1 cellular context compared by ENCODE assay signal in the genomic region with DNA sequence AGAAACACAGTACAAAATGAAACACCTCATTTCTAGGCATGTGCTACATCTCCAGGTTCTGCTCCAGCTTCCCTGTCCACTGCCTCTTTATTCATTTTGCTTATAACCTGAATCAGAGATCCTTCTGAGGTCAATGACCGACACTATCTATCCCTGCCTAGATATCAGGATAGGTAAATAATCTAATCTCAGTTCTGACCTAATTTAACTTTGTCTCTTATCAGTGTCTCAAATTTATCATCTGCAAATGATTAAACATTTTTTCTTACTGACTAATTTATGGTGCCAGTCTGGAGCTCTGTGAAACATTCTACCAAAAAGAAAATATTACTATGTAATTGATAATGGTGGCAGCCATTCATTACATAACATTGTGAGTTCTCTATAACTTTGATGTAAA.
A peak's percentile ranks its signal among the peaks of the same experiment; 100 is the strongest.
TF ChIP-seq lines count a peak whose summit lies in the region.

No MANE protein-coding gene starts in this region.

TF ChIP-seq in SK-N-SH treated with all-trans-retinoic acid at 6 μM for 48 hours, 23 proteins besides CTCF, POLR2A, EP300 and RAD21 (continued from another document):
- TF ChIP-seq, protein P1, sequence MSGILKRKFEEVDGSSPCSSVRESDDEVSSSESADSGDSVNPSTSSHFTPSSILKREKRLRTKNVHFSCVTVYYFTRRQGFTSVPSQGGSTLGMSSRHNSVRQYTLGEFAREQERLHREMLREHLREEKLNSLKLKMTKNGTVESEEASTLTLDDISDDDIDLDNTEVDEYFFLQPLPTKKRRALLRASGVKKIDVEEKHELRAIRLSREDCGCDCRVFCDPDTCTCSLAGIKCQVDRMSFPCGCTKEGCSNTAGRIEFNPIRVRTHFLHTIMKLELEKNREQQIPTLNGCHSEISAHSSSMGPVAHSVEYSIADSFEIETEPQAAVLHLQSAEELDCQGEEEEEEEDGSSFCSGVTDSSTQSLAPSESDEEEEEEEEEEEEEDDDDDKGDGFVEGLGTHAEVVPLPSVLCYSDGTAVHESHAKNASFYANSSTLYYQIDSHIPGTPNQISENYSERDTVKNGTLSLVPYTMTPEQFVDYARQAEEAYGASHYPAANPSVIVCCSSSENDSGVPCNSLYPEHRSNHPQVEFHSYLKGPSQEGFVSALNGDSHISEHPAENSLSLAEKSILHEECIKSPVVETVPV (CRISPR knock-in tag; IDR thresholded peaks at IDR 0.05), result peak; percentile 73; the same call in 1 of the 2 replicates
- TF ChIP-seq ESRRG (CRISPR knock-in tag; IDR thresholded peaks at IDR 0.05), result no peak
- TF ChIP-seq, protein P2, sequence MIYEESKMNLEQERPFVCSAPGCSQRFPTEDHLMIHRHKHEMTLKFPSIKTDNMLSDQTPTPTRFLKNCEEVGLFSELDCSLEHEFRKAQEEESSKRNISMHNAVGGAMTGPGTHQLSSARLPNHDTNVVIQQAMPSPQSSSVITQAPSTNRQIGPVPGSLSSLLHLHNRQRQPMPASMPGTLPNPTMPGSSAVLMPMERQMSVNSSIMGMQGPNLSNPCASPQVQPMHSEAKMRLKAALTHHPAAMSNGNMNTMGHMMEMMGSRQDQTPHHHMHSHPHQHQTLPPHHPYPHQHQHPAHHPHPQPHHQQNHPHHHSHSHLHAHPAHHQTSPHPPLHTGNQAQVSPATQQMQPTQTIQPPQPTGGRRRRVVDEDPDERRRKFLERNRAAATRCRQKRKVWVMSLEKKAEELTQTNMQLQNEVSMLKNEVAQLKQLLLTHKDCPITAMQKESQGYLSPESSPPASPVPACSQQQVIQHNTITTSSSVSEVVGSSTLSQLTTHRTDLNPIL (CRISPR knock-in tag; IDR thresholded peaks at IDR 0.05; ENCODE audit: low read depth), result peak; percentile 39; the same call in 1 of the 2 replicates
- no peak for TF ChIP-seq GLIS3 (CRISPR knock-in tag; IDR thresholded peaks at IDR 0.05)
- no peak for TF ChIP-seq ZNF565 (CRISPR knock-in tag; conservative IDR thresholded peaks at IDR 0.05; ENCODE audit: low read depth)
- peak; percentile 71 for TF ChIP-seq ISL1 (CRISPR knock-in tag; IDR thresholded peaks at IDR 0.05)
- no peak for TF ChIP-seq OSR1 (CRISPR knock-in tag; IDR thresholded peaks at IDR 0.05)
- TF ChIP-seq ZNF70 (CRISPR knock-in tag; IDR thresholded peaks at IDR 0.05), result no peak
- TF ChIP-seq ZC3H10 (CRISPR knock-in tag; IDR thresholded peaks at IDR 0.05), result peak; percentile 47; the same call in 1 of the 2 replicates
- TF ChIP-seq TCF4 (CRISPR knock-in tag; IDR thresholded peaks at IDR 0.05; ENCODE audit: borderline replicate concordance), result peak; percentile 84; the same call in 1 of the 2 replicates
- TF ChIP-seq TOX (CRISPR knock-in tag; IDR thresholded peaks at IDR 0.05; ENCODE audit: borderline replicate concordance), result no peak
- no peak for TF ChIP-seq SNAI2 (CRISPR knock-in tag; IDR thresholded peaks at IDR 0.05)
- no peak for TF ChIP-seq RARB (CRISPR knock-in tag; IDR thresholded peaks at IDR 0.05)
- no peak for TF ChIP-seq ZFP30 (CRISPR knock-in tag; IDR thresholded peaks at IDR 0.05)
